26 cellular contexts compared by ENCODE assay signal in the genomic region with DNA sequence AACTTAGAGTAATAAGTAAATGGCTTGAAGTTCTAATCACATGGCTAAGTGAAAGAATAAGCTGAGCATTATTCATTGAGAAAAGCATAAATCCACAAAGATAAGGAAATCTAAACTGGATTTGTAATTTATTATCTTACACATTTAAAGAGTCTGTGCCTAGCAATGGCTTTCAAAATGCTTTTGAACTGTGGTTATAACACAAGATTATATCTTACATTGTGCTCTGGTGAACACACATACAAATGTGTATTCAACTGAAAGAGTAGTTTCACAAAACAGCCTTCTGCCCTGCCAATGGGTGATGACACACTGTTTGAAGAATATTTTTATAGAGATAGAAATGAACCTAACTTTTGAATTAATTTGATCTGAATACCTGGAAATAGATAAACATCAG.
"Had no signal": no experiment of that assay in that cellular context is flagged by ENCODE, and none has a peak within 500 bp of the region (broad histone marks: within the 10 kb centered on the region; RNA-seq: fewer than 3 reads in every experiment).

No MANE protein-coding gene starts in this region.

- H3K4me2 ChIP-seq: hepatocyte, neural progenitor cell had no signal

- H3K27ac ChIP-seq: epithelial cell of prostate, hepatocyte, left lung, neural progenitor cell, ovary, right atrium auricular region, sigmoid colon, thyroid gland, vagina had no signal

- DNase-seq: cortex of kidney; effector memory CD8-positive, alpha-beta T cell; foreskin fibroblast; gastrocnemius medialis; head of caudate nucleus; left cardiac atrium; left lung; mesenchymal stem cell; midbrain; naive thymus-derived CD4-positive, alpha-beta T cell; occipital lobe; ovary; sigmoid colon; stimulated activated CD4-positive, alpha-beta T cell treated with anti-CD3 and anti-CD28 coated beads, Interleukin-2, amount 100 ng/mL, for 24 hours; stimulated activated CD4-positive, alpha-beta T cell treated with anti-CD3 and anti-CD28 coated beads, Interleukin-4, amount 100 ng/mL, for 24 hours; stimulated activated naive CD4-positive, alpha-beta T cell treated with Interleukin-2 at 50 U/mL for 16 hours; stomach; thyroid gland; trophoblast cell had no signal

- ATAC-seq: effector memory CD8-positive, alpha-beta T cell; esophagus mucosa; gastrocnemius medialis; left cardiac atrium; left lung; naive thymus-derived CD4-positive, alpha-beta T cell; stimulated activated effector memory CD8-positive, alpha-beta T cell treated with anti-CD3 and anti-CD28 coated beads, Interleukin-12 subunit alpha, Interleukin-12 subunit beta, amount 100 ng/mL, for 72 hours had no signal

- H3K9ac ChIP-seq: neural progenitor cell had no signal

- H3K4me3 ChIP-seq: gastrocnemius medialis, hepatocyte, left lung, neural progenitor cell, ovary, right atrium auricular region, sigmoid colon, stomach, thyroid gland, vagina had no signal

- H2AFZ ChIP-seq: hepatocyte, neural progenitor cell had no signal

- H3K4me1 ChIP-seq: neural progenitor cell, sigmoid colon, thyroid gland, vagina had no signal

- H3K9me3 ChIP-seq: gastrocnemius medialis, left lung, ovary, right atrium auricular region, sigmoid colon, stomach, thyroid gland, vagina had no signal

- H3K36me3 ChIP-seq: ovary had no signal

- H3K27me3 ChIP-seq: gastrocnemius medialis, hepatocyte, left lung, neural progenitor cell, ovary, right atrium auricular region, sigmoid colon, stomach, thyroid gland, vagina had no signal
